ENCODE assay signal across 19 cellular contexts in genomic region chr9:131191857-131192256, GRCh38.
DNase-seq lines count a peak whose midpoint lies in the region; ATAC-seq and TF ChIP-seq lines count a peak whose summit lies in the region.
"Had no signal": no experiment of that assay in that cellular context is flagged by ENCODE, and none has a peak within 500 bp of the region (broad histone marks: within the 10 kb centered on the region; RNA-seq: fewer than 3 reads in every experiment).

No MANE protein-coding gene starts in this region.

- H3K27ac ChIP-seq in OCI-LY7 (ENCODE audit: low read depth, low read length, poor library complexity, severe bottlenecking), result no peak overlapping the region
- H3K27ac ChIP-seq: 22Rv1; A549; BLaER1 treated with 17β-estradiol and CSF1 and Interleukin-3, amounts not matched to agents 10 nM and 100 nM; C4-2B had no signal

- TF ChIP-seq CTCF in OCI-LY7 (conservative IDR thresholded peaks at IDR 0.05; ENCODE audit: low read length) (no peak), glutamatergic neuron (IDR thresholded peaks at IDR 0.05; ENCODE audit: partially characterized antibody, unreplicated experiment) (no peak)

- H3K4me1 ChIP-seq in OCI-LY7 (ENCODE audit: insufficient read depth, low read length, poor library complexity, severe bottlenecking), result no peaks in the 10 kb centered on the region
- H3K4me1 ChIP-seq: A549, Caco-2 had no signal

- H2AFZ ChIP-seq in OCI-LY7 (ENCODE audit: low read length), result no peak overlapping the region

- H3K4me3 ChIP-seq in OCI-LY7 (ENCODE audit: low read depth, low read length, poor library complexity, severe bottlenecking), result no peak overlapping the region
- H3K4me3 ChIP-seq: A549; BLaER1 treated with 17β-estradiol and CSF1 and Interleukin-3, amounts not matched to agents 10 nM and 100 nM had no signal

- peaks cover 2% of the 10 kb centered on the region for H3K27me3 Mint-ChIP-seq in glutamatergic neuron (ENCODE audit: unreplicated experiment)
- H3K27me3 Mint-ChIP-seq: B cell; CD4-positive, alpha-beta T cell had no signal

- H3K9me3 ChIP-seq in OCI-LY7 (ENCODE audit: low read length), result no peaks in the 10 kb centered on the region
- H3K9me3 ChIP-seq: A549; BLaER1 treated with 17β-estradiol and CSF1 and Interleukin-3, amounts not matched to agents 10 nM and 100 nM; Caco-2 had no signal

- peak; percentile 55 for DNase-seq in NCI-H2171 treated with DMSO at 0.1 percent for 48 hours (lab: John Stamatoyannopoulos, UW)
- DNase-seq in NCI-H2171 (lab: John Stamatoyannopoulos, UW), result no peak
- DNase-seq in OCI-LY7 (ENCODE audit: low spot score), result no peak
- DNase-seq in glutamatergic neuron, result no peak
- no peak for DNase-seq in kidney glomerular epithelial cell (lab: John Stamatoyannopoulos, UW)
- DNase-seq in NCI-H1436 (lab: John Stamatoyannopoulos, UW), result no peak
- DNase-seq: AML-193; Caco-2; Calu3; CD4-positive, alpha-beta T cell; CD8-positive, alpha-beta T cell; DMS79 treated with DMSO at 0.1 percent for 48 hours; GF-D8 had no signal

- no peaks in the 10 kb centered on the region for H3K36me3 Mint-ChIP-seq in glutamatergic neuron (ENCODE audit: unreplicated experiment)

- peaks cover 26% of the 10 kb centered on the region for H3K4me1 Mint-ChIP-seq in glutamatergic neuron (ENCODE audit: low read depth, unreplicated experiment)
- H3K4me1 Mint-ChIP-seq: B cell had no signal

- intact Hi-C loops in OCI-LY7 (cut with micrococcal nuclease; ENCODE audit: unreplicated experiment), result no loop called here

- no peaks in the 10 kb centered on the region for H3K79me2 ChIP-seq in OCI-LY7 (ENCODE audit: insufficient read depth, low read depth, low read length)

- H3K4me2 ChIP-seq in OCI-LY7 (ENCODE audit: low read length), result no peak overlapping the region
- H3K4me2 ChIP-seq: A549; BLaER1 treated with 17β-estradiol and CSF1 and Interleukin-3, amounts not matched to agents 10 nM and 100 nM had no signal

- TSS peak; percentile 10 for BruUV-seq in OCI-LY7 (replicated peaks; lab: Mats Ljungman, UMichigan)

- CTCF ChIA-PET in OCI-LY7 (lab: Charles Lee; ENCODE audit: unreplicated experiment), result interaction anchor here (0.5 kb wide), 1 partner anchor 18 kb away, joined by 3 read pairs; no protein-coding TSS in a partner anchor

- H4K20me1 ChIP-seq in OCI-LY7 (ENCODE audit: insufficient read depth, low read length), result no peaks in the 10 kb centered on the region

- no peaks in the 10 kb centered on the region for H3K9me2 ChIP-seq in OCI-LY7 (ENCODE audit: insufficient read depth, low read length)

- H3K36me3 ChIP-seq in OCI-LY7 (ENCODE audit: insufficient read depth, low read length), result peaks cover 92% of the 10 kb centered on the region

- POLR2A ChIA-PET in OCI-LY7 (lab: Charles Lee), result interaction anchor here (0.6 to 0.9 kb wide), 2 partner anchors 78 to 144 kb away, joined by 4 to 10 read pairs; no protein-coding TSS in a partner anchor

- no peak overlapping the region for H3K4me3 Mint-ChIP-seq in glutamatergic neuron (ENCODE audit: unreplicated experiment)
- H3K4me3 Mint-ChIP-seq: B cell; CD4-positive, alpha-beta T cell; CD8-positive, alpha-beta T cell had no signal

- H3K9me3 Mint-ChIP-seq in glutamatergic neuron (ENCODE audit: unreplicated experiment), result peaks cover 4% of the 10 kb centered on the region
- H3K9me3 Mint-ChIP-seq: CD4-positive, alpha-beta T cell; CD8-positive, alpha-beta T cell had no signal

- no peak for ATAC-seq in GM18873 (IDR thresholded peaks at IDR 0.05; ENCODE audit: low FRiP score, unreplicated experiment)
- ATAC-seq: A549; CD8-positive, alpha-beta T cell had no signal

- H3K27ac Mint-ChIP-seq in glutamatergic neuron (ENCODE audit: unreplicated experiment), result peak overlapping the region; percentile 59
- H3K27ac Mint-ChIP-seq: B cell; CD4-positive, alpha-beta T cell; CD8-positive, alpha-beta T cell had no signal
